ENCODE assay signal across 1 cellular context in the genomic region with DNA sequence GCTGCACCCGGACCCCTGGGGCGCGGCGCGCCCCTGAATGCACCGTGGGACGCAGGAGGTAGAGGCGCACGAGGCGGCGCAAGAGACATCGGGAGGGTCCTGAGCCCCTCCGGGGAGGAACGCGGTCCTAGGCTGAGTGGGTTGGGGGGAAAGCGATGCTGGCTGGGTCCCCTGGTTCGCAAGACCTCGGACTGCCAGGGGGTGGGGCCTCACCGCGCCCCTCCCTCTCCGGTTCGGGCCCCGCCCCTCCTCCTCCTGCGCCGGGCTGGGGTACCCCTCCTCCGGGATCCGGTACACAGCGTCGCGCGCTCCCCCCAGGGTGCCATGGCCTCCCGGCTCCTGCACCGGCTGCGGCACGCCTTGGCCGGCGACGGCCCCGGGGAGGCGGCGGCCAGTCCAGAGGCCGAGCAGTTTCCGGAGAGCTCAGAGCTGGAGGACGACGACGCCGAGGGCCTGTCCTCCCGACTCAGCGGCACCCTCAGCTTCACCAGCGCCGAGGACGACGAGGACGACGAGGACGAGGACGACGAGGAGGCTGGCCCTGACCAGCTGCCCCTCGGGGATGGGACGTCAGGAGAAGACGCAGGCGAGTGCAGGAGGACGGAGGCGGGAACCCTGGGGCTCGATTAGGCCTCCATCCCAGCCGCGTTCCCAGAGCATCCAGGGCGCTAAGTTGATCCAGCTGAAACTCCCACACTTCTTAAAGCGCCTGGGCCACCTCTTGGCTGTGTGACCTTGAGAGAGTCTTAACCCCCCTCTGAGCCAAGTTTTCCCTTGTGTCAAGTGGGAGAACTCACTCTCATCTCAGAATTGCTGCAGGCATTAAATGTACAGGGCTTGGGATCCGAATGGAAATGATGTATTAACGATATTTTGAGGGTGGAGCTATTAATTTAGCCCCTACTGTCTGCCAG.
A peak's percentile ranks its signal among the peaks of the same experiment; 100 is the strongest.
TF ChIP-seq lines count a peak whose summit lies in the region.

No MANE protein-coding gene starts in this region.

TF ChIP-seq in HepG2, 621 proteins besides CTCF, POLR2A, EP300 and RAD21 (continues in another document):
- TF ChIP-seq ISL2 (CRISPR knock-in tag; IDR thresholded peaks at IDR 0.05) (no peak), YEATS2 (CRISPR knock-in tag; IDR thresholded peaks at IDR 0.05; ENCODE audit: borderline replicate concordance) (0 out of 2 replicates have a peak, but pooled peaks have one; percentile 8), ZNF333 (CRISPR knock-in tag; IDR thresholded peaks at IDR 0.05; ENCODE audit: borderline replicate concordance) (peak; percentile 98; the same call in 1 of the 2 replicates), ATAD3A (CRISPR knock-in tag; IDR thresholded peaks at IDR 0.05) (peak; percentile 90; the same call in 1 of the 2 replicates), ZNF709 (CRISPR knock-in tag; IDR thresholded peaks at IDR 0.05) (0 out of 2 replicates have a peak, but pooled peaks have one; percentile 17), MATR3 (CRISPR knock-in tag; IDR thresholded peaks at IDR 0.05) (0 out of 2 replicates have a peak, but pooled peaks have one; percentile 48), XRCC5 (optimal IDR thresholded peaks at IDR 0.05; ENCODE audit: low read length) (no peak), ZNF607 (CRISPR knock-in tag; IDR thresholded peaks at IDR 0.05; ENCODE audit: borderline replicate concordance) (peak; percentile 57; the same call in 1 of the 2 replicates), ZNF713 (CRISPR knock-in tag; IDR thresholded peaks at IDR 0.05) (0 out of 2 replicates have a peak, but pooled peaks have one; percentile 39), RNF2 (conservative IDR thresholded peaks at IDR 0.05; ENCODE audit: low read depth) (peak; percentile 56; the same call in 1 of the 2 replicates), IKZF4 (CRISPR knock-in tag; IDR thresholded peaks at IDR 0.05; ENCODE audit: borderline replicate concordance, low read depth, not compliant biosample characterization) (peak; percentile 68), ZSCAN29 (CRISPR knock-in tag; conservative IDR thresholded peaks at IDR 0.05) (peak; percentile 41; the same call in 1 of the 2 replicates), ZNF12 (CRISPR knock-in tag; IDR thresholded peaks at IDR 0.05) (0 out of 2 replicates have a peak, but pooled peaks have one; percentile 33), CBFB (CRISPR knock-in tag; IDR thresholded peaks at IDR 0.05) (peak; percentile 61; the same call in 1 of the 2 replicates), SIN3A (IDR thresholded peaks at IDR 0.05; ENCODE audit: borderline replicate concordance, low read depth, low read length) (peak; percentile 5; the same call in 1 of the 2 replicates), SRSF1 (optimal IDR thresholded peaks at IDR 0.05; ENCODE audit: low read depth, low read length) (peak; percentile 65), ELF4 (CRISPR knock-in tag; IDR thresholded peaks at IDR 0.05; ENCODE audit: borderline replicate concordance) (0 out of 2 replicates have a peak, but pooled peaks have one; percentile 15), ADNP (CRISPR knock-in tag; IDR thresholded peaks at IDR 0.05) (peak; percentile 90), REXO4 (CRISPR knock-in tag; IDR thresholded peaks at IDR 0.05; ENCODE audit: borderline replicate concordance) (no peak), CHD2 (IDR thresholded peaks at IDR 0.05; ENCODE audit: low read depth, low read length) (no peak), CAMTA2 (CRISPR knock-in tag; IDR thresholded peaks at IDR 0.05; ENCODE audit: borderline replicate concordance) (peak; percentile 97), FOSL1 (CRISPR knock-in tag; IDR thresholded peaks at IDR 0.05; ENCODE audit: borderline replicate concordance) (0 out of 2 replicates have a peak, but pooled peaks have one; percentile 3), TEAD3 (CRISPR knock-in tag; optimal IDR thresholded peaks at IDR 0.05; ENCODE audit: borderline replicate concordance) (peak; percentile 65), ZNF558 (CRISPR knock-in tag; IDR thresholded peaks at IDR 0.05; ENCODE audit: borderline replicate concordance) (peak; percentile 61; the same call in 1 of the 2 replicates), CHD4 (IDR thresholded peaks at IDR 0.05; ENCODE audit: borderline replicate concordance, low read length) (no peak), MED13 (CRISPR knock-in tag; IDR thresholded peaks at IDR 0.05) (peak; percentile 49; the same call in 1 of the 2 replicates), PAF1 (CRISPR knock-in tag; IDR thresholded peaks at IDR 0.05) (peak; percentile 52; the same call in 1 of the 2 replicates), JUN (CRISPR knock-in tag; IDR thresholded peaks at IDR 0.05) (no peak), ZNF563 (CRISPR knock-in tag; IDR thresholded peaks at IDR 0.05) (peak; percentile 88), EZH2 (conservative IDR thresholded peaks at IDR 0.05; ENCODE audit: low read depth, low read length) (no peak), ZNF616 (CRISPR knock-in tag; IDR thresholded peaks at IDR 0.05; ENCODE audit: low read depth) (0 out of 2 replicates have a peak, but pooled peaks have one; percentile 80), FOXM1 (CRISPR knock-in tag; IDR thresholded peaks at IDR 0.05) (no peak; the same call in 1 of the 2 replicates), GLI4 (CRISPR knock-in tag; IDR thresholded peaks at IDR 0.05; ENCODE audit: borderline replicate concordance) (peak; percentile 10; the same call in 1 of the 2 replicates), NFIC (IDR thresholded peaks at IDR 0.05; ENCODE audit: low read length) (no peak), ZNF510 (CRISPR knock-in tag; IDR thresholded peaks at IDR 0.05; ENCODE audit: low read depth) (peak; percentile 58; the same call in 1 of the 2 replicates)
- TF ChIP-seq, protein P1, sequence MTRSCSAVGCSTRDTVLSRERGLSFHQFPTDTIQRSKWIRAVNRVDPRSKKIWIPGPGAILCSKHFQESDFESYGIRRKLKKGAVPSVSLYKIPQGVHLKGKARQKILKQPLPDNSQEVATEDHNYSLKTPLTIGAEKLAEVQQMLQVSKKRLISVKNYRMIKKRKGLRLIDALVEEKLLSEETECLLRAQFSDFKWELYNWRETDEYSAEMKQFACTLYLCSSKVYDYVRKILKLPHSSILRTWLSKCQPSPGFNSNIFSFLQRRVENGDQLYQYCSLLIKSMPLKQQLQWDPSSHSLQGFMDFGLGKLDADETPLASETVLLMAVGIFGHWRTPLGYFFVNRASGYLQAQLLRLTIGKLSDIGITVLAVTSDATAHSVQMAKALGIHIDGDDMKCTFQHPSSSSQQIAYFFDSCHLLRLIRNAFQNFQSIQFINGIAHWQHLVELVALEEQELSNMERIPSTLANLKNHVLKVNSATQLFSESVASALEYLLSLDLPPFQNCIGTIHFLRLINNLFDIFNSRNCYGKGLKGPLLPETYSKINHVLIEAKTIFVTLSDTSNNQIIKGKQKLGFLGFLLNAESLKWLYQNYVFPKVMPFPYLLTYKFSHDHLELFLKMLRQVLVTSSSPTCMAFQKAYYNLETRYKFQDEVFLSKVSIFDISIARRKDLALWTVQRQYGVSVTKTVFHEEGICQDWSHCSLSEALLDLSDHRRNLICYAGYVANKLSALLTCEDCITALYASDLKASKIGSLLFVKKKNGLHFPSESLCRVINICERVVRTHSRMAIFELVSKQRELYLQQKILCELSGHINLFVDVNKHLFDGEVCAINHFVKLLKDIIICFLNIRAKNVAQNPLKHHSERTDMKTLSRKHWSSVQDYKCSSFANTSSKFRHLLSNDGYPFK (CRISPR knock-in tag; IDR thresholded peaks at IDR 0.05; ENCODE audit: borderline replicate concordance): peak; percentile 15; the same call in 1 of the 2 replicates
- TF ChIP-seq, protein P2, sequence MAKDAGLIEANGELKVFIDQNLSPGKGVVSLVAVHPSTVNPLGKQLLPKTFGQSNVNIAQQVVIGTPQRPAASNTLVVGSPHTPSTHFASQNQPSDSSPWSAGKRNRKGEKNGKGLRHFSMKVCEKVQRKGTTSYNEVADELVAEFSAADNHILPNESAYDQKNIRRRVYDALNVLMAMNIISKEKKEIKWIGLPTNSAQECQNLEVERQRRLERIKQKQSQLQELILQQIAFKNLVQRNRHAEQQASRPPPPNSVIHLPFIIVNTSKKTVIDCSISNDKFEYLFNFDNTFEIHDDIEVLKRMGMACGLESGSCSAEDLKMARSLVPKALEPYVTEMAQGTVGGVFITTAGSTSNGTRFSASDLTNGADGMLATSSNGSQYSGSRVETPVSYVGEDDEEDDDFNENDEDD (CRISPR knock-in tag; IDR thresholded peaks at IDR 0.05; ENCODE audit: borderline replicate concordance): peak; percentile 50; the same call in 1 of the 2 replicates
- TF ChIP-seq, protein P3, sequence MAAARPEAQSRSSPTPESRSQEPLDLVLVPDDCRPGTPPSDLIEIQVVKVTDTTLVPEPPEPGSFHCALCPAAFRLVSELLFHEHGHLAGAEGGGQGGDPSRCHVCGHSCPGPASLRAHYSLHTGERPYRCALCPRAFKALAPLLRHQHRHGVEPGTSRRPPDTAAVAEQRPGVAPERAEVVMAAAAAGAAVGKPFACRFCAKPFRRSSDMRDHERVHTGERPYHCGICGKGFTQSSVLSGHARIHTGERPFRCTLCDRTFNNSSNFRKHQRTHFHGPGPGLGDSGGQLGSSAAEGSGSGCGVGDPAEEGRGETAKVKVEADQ (CRISPR knock-in tag; IDR thresholded peaks at IDR 0.05; ENCODE audit: borderline replicate concordance): peak; percentile 21; the same call in 1 of the 2 replicates
- TF ChIP-seq, protein P4, sequence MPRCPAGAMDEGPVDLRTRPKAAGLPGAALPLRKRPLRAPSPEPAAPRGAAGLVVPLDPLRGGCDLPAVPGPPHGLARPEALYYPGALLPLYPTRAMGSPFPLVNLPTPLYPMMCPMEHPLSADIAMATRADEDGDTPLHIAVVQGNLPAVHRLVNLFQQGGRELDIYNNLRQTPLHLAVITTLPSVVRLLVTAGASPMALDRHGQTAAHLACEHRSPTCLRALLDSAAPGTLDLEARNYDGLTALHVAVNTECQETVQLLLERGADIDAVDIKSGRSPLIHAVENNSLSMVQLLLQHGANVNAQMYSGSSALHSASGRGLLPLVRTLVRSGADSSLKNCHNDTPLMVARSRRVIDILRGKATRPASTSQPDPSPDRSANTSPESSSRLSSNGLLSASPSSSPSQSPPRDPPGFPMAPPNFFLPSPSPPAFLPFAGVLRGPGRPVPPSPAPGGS (CRISPR knock-in tag; IDR thresholded peaks at IDR 0.05): 0 out of 2 replicates have a peak, but pooled peaks have one; percentile 38
- TF ChIP-seq, protein P5, sequence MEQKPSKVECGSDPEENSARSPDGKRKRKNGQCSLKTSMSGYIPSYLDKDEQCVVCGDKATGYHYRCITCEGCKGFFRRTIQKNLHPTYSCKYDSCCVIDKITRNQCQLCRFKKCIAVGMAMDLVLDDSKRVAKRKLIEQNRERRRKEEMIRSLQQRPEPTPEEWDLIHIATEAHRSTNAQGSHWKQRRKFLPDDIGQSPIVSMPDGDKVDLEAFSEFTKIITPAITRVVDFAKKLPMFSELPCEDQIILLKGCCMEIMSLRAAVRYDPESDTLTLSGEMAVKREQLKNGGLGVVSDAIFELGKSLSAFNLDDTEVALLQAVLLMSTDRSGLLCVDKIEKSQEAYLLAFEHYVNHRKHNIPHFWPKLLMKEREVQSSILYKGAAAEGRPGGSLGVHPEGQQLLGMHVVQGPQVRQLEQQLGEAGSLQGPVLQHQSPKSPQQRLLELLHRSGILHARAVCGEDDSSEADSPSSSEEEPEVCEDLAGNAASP (CRISPR knock-in tag; IDR thresholded peaks at IDR 0.05; ENCODE audit: borderline replicate concordance): 0 out of 2 replicates have a peak, but pooled peaks have one; percentile 31
- TF ChIP-seq, protein P6, sequence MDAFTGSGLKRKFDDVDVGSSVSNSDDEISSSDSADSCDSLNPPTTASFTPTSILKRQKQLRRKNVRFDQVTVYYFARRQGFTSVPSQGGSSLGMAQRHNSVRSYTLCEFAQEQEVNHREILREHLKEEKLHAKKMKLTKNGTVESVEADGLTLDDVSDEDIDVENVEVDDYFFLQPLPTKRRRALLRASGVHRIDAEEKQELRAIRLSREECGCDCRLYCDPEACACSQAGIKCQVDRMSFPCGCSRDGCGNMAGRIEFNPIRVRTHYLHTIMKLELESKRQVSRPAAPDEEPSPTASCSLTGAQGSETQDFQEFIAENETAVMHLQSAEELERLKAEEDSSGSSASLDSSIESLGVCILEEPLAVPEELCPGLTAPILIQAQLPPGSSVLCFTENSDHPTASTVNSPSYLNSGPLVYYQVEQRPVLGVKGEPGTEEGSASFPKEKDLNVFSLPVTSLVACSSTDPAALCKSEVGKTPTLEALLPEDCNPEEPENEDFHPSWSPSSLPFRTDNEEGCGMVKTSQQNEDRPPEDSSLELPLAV (CRISPR knock-in tag; conservative IDR thresholded peaks at IDR 0.05; ENCODE audit: low read depth): 0 out of 2 replicates have a peak, but pooled peaks have one; percentile 49
- TF ChIP-seq, protein P7, sequence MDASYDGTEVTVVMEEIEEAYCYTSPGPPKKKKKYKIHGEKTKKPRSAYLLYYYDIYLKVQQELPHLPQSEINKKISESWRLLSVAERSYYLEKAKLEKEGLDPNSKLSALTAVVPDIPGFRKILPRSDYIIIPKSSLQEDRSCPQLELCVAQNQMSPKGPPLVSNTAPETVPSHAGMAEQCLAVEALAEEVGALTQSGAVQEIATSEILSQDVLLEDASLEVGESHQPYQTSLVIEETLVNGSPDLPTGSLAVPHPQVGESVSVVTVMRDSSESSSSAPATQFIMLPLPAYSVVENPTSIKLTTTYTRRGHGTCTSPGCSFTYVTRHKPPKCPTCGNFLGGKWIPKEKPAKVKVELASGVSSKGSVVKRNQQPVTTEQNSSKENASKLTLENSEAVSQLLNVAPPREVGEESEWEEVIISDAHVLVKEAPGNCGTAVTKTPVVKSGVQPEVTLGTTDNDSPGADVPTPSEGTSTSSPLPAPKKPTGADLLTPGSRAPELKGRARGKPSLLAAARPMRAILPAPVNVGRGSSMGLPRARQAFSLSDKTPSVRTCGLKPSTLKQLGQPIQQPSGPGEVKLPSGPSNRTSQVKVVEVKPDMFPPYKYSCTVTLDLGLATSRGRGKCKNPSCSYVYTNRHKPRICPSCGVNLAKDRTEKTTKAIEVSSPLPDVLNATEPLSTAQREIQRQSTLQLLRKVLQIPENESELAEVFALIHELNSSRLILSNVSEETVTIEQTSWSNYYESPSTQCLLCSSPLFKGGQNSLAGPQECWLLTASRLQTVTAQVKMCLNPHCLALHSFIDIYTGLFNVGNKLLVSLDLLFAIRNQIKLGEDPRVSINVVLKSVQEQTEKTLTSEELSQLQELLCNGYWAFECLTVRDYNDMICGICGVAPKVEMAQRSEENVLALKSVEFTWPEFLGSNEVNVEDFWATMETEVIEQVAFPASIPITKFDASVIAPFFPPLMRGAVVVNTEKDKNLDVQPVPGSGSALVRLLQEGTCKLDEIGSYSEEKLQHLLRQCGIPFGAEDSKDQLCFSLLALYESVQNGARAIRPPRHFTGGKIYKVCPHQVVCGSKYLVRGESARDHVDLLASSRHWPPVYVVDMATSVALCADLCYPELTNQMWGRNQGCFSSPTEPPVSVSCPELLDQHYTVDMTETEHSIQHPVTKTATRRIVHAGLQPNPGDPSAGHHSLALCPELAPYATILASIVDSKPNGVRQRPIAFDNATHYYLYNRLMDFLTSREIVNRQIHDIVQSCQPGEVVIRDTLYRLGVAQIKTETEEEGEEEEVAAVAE (CRISPR knock-in tag; IDR thresholded peaks at IDR 0.05; ENCODE audit: borderline replicate concordance): peak; percentile 41; the same call in 1 of the 2 replicates
- TF ChIP-seq, protein P8, sequence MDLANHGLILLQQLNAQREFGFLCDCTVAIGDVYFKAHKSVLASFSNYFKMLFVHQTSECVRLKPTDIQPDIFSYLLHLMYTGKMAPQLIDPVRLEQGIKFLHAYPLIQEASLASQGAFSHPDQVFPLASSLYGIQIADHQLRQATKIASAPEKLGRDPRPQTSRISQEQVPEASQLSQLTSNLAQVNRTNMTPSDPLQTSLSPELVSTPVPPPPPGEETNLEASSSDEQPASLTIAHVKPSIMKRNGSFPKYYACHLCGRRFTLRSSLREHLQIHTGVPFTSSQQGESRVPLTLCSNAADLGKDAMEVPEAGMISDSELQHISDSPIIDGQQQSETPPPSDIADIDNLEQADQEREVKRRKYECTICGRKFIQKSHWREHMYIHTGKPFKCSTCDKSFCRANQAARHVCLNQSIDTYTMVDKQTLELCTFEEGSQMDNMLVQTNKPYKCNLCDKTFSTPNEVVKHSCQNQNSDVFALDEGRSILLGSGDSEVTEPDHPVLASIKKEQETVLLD (CRISPR knock-in tag; IDR thresholded peaks at IDR 0.05; ENCODE audit: low read depth): peak; percentile 81; the same call in 1 of the 2 replicates
